In genomic region chr5:100828756-100829342, GRCh38 we compare ENCODE assay signal across 13 cellular contexts.
DNase-seq lines count a peak whose midpoint lies in the region; ATAC-seq, FAIRE-seq and TF ChIP-seq lines count a peak whose summit lies in the region.
"Had no signal": no experiment of that assay in that cellular context is flagged by ENCODE, and none has a peak within 500 bp of the region (broad histone marks: within the 10 kb centered on the region; RNA-seq: fewer than 3 reads in every experiment).

No MANE protein-coding gene starts in this region.

- 80 to 87% (median 83%) methylated on average over 10 of the region's 10 CpGs for WGBS in adrenal gland, 4 donors

- no peak for TF ChIP-seq CTCF in D721Med (IDR thresholded peaks at IDR 0.05; ENCODE audit: insufficient read depth, missing control alignments)
- TF ChIP-seq CTCF in retinal pigment epithelial cell (conservative IDR thresholded peaks at IDR 0.05; ENCODE audit: low read depth, low read length): no peak
- no peak for TF ChIP-seq CTCF in adrenal gland (IDR thresholded peaks at IDR 0.05)
- TF ChIP-seq CTCF in Caco-2 (IDR thresholded peaks at IDR 0.05; ENCODE audit: insufficient read depth in 1 of 2, low read depth in 1 of 2, low read length in 1 of 2, severe bottlenecking in 1 of 2, unreplicated experiment in 1 of 2): no peak

- H3K27me3 ChIP-seq in HUES48 (ENCODE audit: control insufficient read depth, insufficient read depth, low read length) (no peaks in the 10 kb centered on the region), adrenal gland (no peaks in the 10 kb centered on the region), Caco-2 (replicated peaks; ENCODE audit: control insufficient read depth, insufficient read depth, low read length) (no peaks in the 10 kb centered on the region)
- H3K27me3 ChIP-seq: esophagus squamous epithelium had no signal

- H3K4me1 Mint-ChIP-seq in central memory CD8-positive, alpha-beta T cell: peaks cover 42% of the 10 kb centered on the region
- no peaks in the 10 kb centered on the region for H3K4me1 Mint-ChIP-seq in Caco-2 (ENCODE audit: low read depth, unreplicated experiment)

- no peak overlapping the region for H3K4me3 ChIP-seq in HUES48 (ENCODE audit: low read depth, low read length)
- H3K4me3 ChIP-seq in retinal pigment epithelial cell (ENCODE audit: low read length): no peak overlapping the region
- H3K4me3 ChIP-seq in adrenal gland: no peak overlapping the region
- H3K4me3 ChIP-seq in Caco-2 (ENCODE audit: low read depth, low read length): no peak overlapping the region
- H3K4me3 ChIP-seq: esophagus squamous epithelium had no signal

- H3K27me3 Mint-ChIP-seq in central memory CD8-positive, alpha-beta T cell: no peaks in the 10 kb centered on the region
- H3K27me3 Mint-ChIP-seq in Caco-2 (ENCODE audit: insufficient read depth, unreplicated experiment): no peaks in the 10 kb centered on the region
- H3K27me3 Mint-ChIP-seq: naive thymus-derived CD8-positive, alpha-beta T cell had no signal

- H3K36me3 ChIP-seq in HUES48 (ENCODE audit: control insufficient read depth, insufficient read depth, low read length) (no peaks in the 10 kb centered on the region), adrenal gland (replicated peaks in 1 of 2) (no peaks in the 10 kb centered on the region), Caco-2 (ENCODE audit: control insufficient read depth, insufficient read depth, low read length) (no peaks in the 10 kb centered on the region)
- H3K36me3 ChIP-seq: esophagus squamous epithelium had no signal

- H3K36me3 Mint-ChIP-seq in central memory CD8-positive, alpha-beta T cell (ENCODE audit: insufficient read depth): peaks cover 5% of the 10 kb centered on the region
- H3K36me3 Mint-ChIP-seq in Caco-2 (ENCODE audit: insufficient read depth, unreplicated experiment): no peaks in the 10 kb centered on the region

- no peak for TF ChIP-seq POLR2A in adrenal gland (IDR thresholded peaks at IDR 0.05)

- no peak overlapping the region for H3K9ac ChIP-seq in HUES48 (ENCODE audit: low read depth, low read length)

- H3K27ac ChIP-seq in HUES48 (ENCODE audit: low read depth, low read length) (peak overlapping the region; percentile 2), adrenal gland (peak overlapping the region in 1 of 5 donors; percentile 28)

- intact Hi-C loops in adrenal gland (cut with DNase I) (no loop called here), Caco-2 (cut with micrococcal nuclease; ENCODE audit: unreplicated experiment) (loop anchor here (10.0 kb wide), 1 partner anchor 436 kb away; no protein-coding TSS in a partner anchor)

- FAIRE-seq in D721Med (lab: Jason Lieb, UNC): peak; percentile 25

- no peak overlapping the region for H3K4me3 Mint-ChIP-seq in central memory CD8-positive, alpha-beta T cell
- H3K4me3 Mint-ChIP-seq in Caco-2 (ENCODE audit: unreplicated experiment): no peak overlapping the region
- H3K4me3 Mint-ChIP-seq: naive thymus-derived CD8-positive, alpha-beta T cell had no signal

- CTCF ChIA-PET in Caco-2 (lab: Charles Lee): no interaction called here

- peak overlapping the region; percentile 76 for H3K27ac Mint-ChIP-seq in central memory CD8-positive, alpha-beta T cell (ENCODE audit: low read depth)
- no peak overlapping the region for H3K27ac Mint-ChIP-seq in Caco-2 (ENCODE audit: unreplicated experiment)

- H3K9me3 ChIP-seq in HUES48 (ENCODE audit: control insufficient read depth, insufficient read depth, low read length) (no peaks in the 10 kb centered on the region), adrenal gland (replicated peaks in 1 of 3) (no peaks in the 10 kb centered on the region), Caco-2 (no peaks in the 10 kb centered on the region)
- H3K9me3 ChIP-seq: esophagus squamous epithelium had no signal

- no peaks in the 10 kb centered on the region for H3K9me3 Mint-ChIP-seq in central memory CD8-positive, alpha-beta T cell
- no peaks in the 10 kb centered on the region for H3K9me3 Mint-ChIP-seq in Caco-2 (ENCODE audit: unreplicated experiment)

- DNase-seq in D721Med (ENCODE audit: insufficient read length, low spot score): no peak
- DNase-seq in central memory CD8-positive, alpha-beta T cell (ENCODE audit: low spot score in 2 of 2): no peak
- peak; percentile 31 for DNase-seq in retinal pigment epithelial cell (ENCODE audit: low read depth)
- no peak for DNase-seq in adrenal gland
- no peak for DNase-seq in Caco-2
- no peak for DNase-seq in amygdala (lab: John Stamatoyannopoulos, UW)
- DNase-seq: activated effector memory CD4-positive, alpha-beta T cell treated with Interleukin-2 at 50 U/mL for 16 hours; central memory CD4-positive, alpha-beta T cell; COR-L47; esophagus squamous epithelium; naive thymus-derived CD8-positive, alpha-beta T cell; NCI-H2171 had no signal

- no peak for ATAC-seq in central memory CD8-positive, alpha-beta T cell (replicated peaks; ENCODE audit: extremely low read depth, poor library complexity, severe bottlenecking)
- ATAC-seq: naive thymus-derived CD8-positive, alpha-beta T cell had no signal

- POLR2A ChIA-PET in Caco-2 (lab: Charles Lee): no interaction called here

- H3K4me1 ChIP-seq in HUES48 (ENCODE audit: control insufficient read depth, insufficient read depth, low read length): peaks cover 13% of the 10 kb centered on the region
- peaks cover 0 to 3% of the 10 kb centered on the region in 2 donors for H3K4me1 ChIP-seq in adrenal gland (replicated peaks in 1 of 2)
- peaks cover 13% of the 10 kb centered on the region; the same call in 1 of the 2 replicates for H3K4me1 ChIP-seq in Caco-2

- no TSS peak for BruUV-seq in Caco-2 (replicated peaks; lab: Mats Ljungman, UMichigan)
